Comparison of ENCODE assay signal across 15 cellular contexts in genomic region chr1:230147253-230148193, GRCh38.
A peak's percentile ranks its signal among the peaks of the same experiment; 100 is the strongest.
DNase-seq lines count a peak whose midpoint lies in the region; ATAC-seq and TF ChIP-seq lines count a peak whose summit lies in the region.
"Had no signal": no experiment of that assay in that cellular context is flagged by ENCODE, and none has a peak within 500 bp of the region (broad histone marks: within the 10 kb centered on the region; RNA-seq: fewer than 3 reads in every experiment).

No MANE protein-coding gene starts in this region.

- peak; percentile 8 to 9 for ATAC-seq in lower lobe of right lung

- H3K4me1 ChIP-seq in breast epithelium (peaks cover 0 to 22% of the 10 kb centered on the region in 2 donors), mammary epithelial cell (ENCODE audit: insufficient read depth, low read length) (no peaks in the 10 kb centered on the region), ascending aorta (peaks cover 16 to 49% of the 10 kb centered on the region in 2 donors), lower lobe of right lung (peaks cover 36% of the 10 kb centered on the region), thyroid gland (peaks cover 22 to 34% of the 10 kb centered on the region in 2 donors), SJCRH30 (peaks cover 28% of the 10 kb centered on the region)
- H3K4me1 ChIP-seq: colonic mucosa had no signal

- H3K4me3 ChIP-seq in breast epithelium (no peak overlapping the region), mammary epithelial cell (replicated peaks in 1 of 3; ENCODE audit: insufficient read depth in 1 of 3, low read depth in 2 of 3, low read length in 3 of 3) (no peak overlapping the region), ascending aorta (peak overlapping the region in 1 of 2 donors; percentile 20), lower lobe of right lung (no peak overlapping the region), thyroid gland (replicated peaks in 1 of 3) (no peak overlapping the region), SJCRH30 (no peak overlapping the region)
- H3K4me3 ChIP-seq: colonic mucosa had no signal

- dilution Hi-C loops in mammary epithelial cell (cut with HindIII; ENCODE audit: low sequenced_read_pairs) = no loop called here

- H3K27me3 ChIP-seq in breast epithelium = no peaks in the 10 kb centered on the region
- H3K27me3 ChIP-seq in mammary epithelial cell (ENCODE audit: insufficient read depth, low read length) = no peaks in the 10 kb centered on the region
- no peaks in the 10 kb centered on the region for H3K27me3 ChIP-seq in ascending aorta
- H3K27me3 ChIP-seq in lower lobe of right lung (ENCODE audit: low read depth) = no peaks in the 10 kb centered on the region
- H3K27me3 ChIP-seq in thyroid gland = no peaks in the 10 kb centered on the region
- H3K27me3 ChIP-seq in SJCRH30 = no peaks in the 10 kb centered on the region
- H3K27me3 ChIP-seq: colonic mucosa had no signal

- intact Hi-C loops in breast epithelium (cut with DNase I; ENCODE audit: low total_unique reads) = no loop called here
- intact Hi-C loops in mammary epithelial cell (cut with micrococcal nuclease) = no loop called here
- intact Hi-C loops in ascending aorta (cut with DNase I) = no loop called here
- intact Hi-C loops in lower lobe of right lung (cut with DNase I) = no loop called here
- intact Hi-C loops in thyroid gland (cut with DNase I) = no loop called here

- TF ChIP-seq POLR2A in breast epithelium (IDR thresholded peaks at IDR 0.05) (no peak), thyroid gland (IDR thresholded peaks at IDR 0.05) (no peak)

- in situ Hi-C loops in mammary epithelial cell (cut with MboI; ENCODE audit: low sequenced_read_pairs in 2 of 2) = no loop called here

- H3K9ac ChIP-seq in mammary epithelial cell (ENCODE audit: insufficient read depth, low read length) = no peak overlapping the region

- DNase-seq in breast epithelium (ENCODE audit: low spot score in 2 of 2) (no peak), mammary epithelial cell (no peak), ascending aorta (ENCODE audit: low spot score in 2 of 2) (no peak), lower lobe of right lung (no peak), thyroid gland (peak; percentile 57 to 65), cerebellar cortex (ENCODE audit: low spot score) (no peak), A172 (ENCODE audit: low spot score) (no peak), SJCRH30 (no peak)
- DNase-seq: activated CD8-positive, alpha-beta memory T cell treated with anti-CD3 and anti-CD28 coated beads, Interleukin-2, amount 50 U/mL, for 4 hours; activated naive CD8-positive, alpha-beta T cell treated with anti-CD3 and anti-CD28 coated beads, Interleukin-2, amount 10 ng/mL, durations not matched to agents 7 days and 5 days; colonic mucosa; head of caudate nucleus; NCI-H1092 treated with DMSO at 0.1 percent for 48 hours; stimulated activated CD4-positive, alpha-beta T cell treated with anti-CD3 and anti-CD28 coated beads, Interleukin-2, amount 100 ng/mL, for 48 hours; WERI-Rb-1 had no signal

- peak overlapping the region; percentile 14 to 40 for H3K27ac ChIP-seq in breast epithelium
- H3K27ac ChIP-seq in mammary epithelial cell (ENCODE audit: insufficient read depth, low read depth, low read length) = no peak overlapping the region
- H3K27ac ChIP-seq in ascending aorta = peak overlapping the region; percentile 67 to 69
- H3K27ac ChIP-seq in lower lobe of right lung = no peak overlapping the region
- peak overlapping the region; percentile 9 to 54 (median 51) for H3K27ac ChIP-seq in thyroid gland
- no peak overlapping the region for H3K27ac ChIP-seq in SJCRH30
- H3K27ac ChIP-seq: colonic mucosa, WERI-Rb-1 had no signal

- no peaks in the 10 kb centered on the region for H4K20me1 ChIP-seq in mammary epithelial cell (ENCODE audit: insufficient read depth, low read length)

- no peak overlapping the region for H2AFZ ChIP-seq in mammary epithelial cell (ENCODE audit: low read depth, low read length)

- no peaks in the 10 kb centered on the region for H3K9me3 ChIP-seq in breast epithelium
- H3K9me3 ChIP-seq in mammary epithelial cell (replicated peaks; ENCODE audit: insufficient read depth, low read length) = no peaks in the 10 kb centered on the region
- no peaks in the 10 kb centered on the region for H3K9me3 ChIP-seq in ascending aorta
- H3K9me3 ChIP-seq in lower lobe of right lung = no peaks in the 10 kb centered on the region
- H3K9me3 ChIP-seq in thyroid gland = no peaks in the 10 kb centered on the region
- no peaks in the 10 kb centered on the region for H3K9me3 ChIP-seq in SJCRH30 (replicated peaks)
- H3K9me3 ChIP-seq: colonic mucosa had no signal

- H3K79me2 ChIP-seq in mammary epithelial cell (ENCODE audit: insufficient read depth, low read length) = peaks cover 99% of the 10 kb centered on the region

- H3K4me2 ChIP-seq in mammary epithelial cell (ENCODE audit: insufficient read depth, low read depth, low read length) = no peak overlapping the region

- H3K36me3 ChIP-seq in breast epithelium (no peaks in the 10 kb centered on the region), mammary epithelial cell (ENCODE audit: insufficient read depth, low read length) (no peaks in the 10 kb centered on the region), ascending aorta (no peaks in the 10 kb centered on the region), lower lobe of right lung (no peaks in the 10 kb centered on the region), thyroid gland (no peaks in the 10 kb centered on the region), SJCRH30 (peaks cover 2% of the 10 kb centered on the region; the same call in 1 of the 2 replicates)
- H3K36me3 ChIP-seq: colonic mucosa, WERI-Rb-1 had no signal

- WGBS in mammary epithelial cell (ENCODE audit: low coverage, missing lambda C conversion rate) = 50% methylated on average over 13 of the region's 19 CpGs
- WGBS in thyroid gland, 2 donors = 65 to 72% methylated on average over 18 to 19 of the region's 19 CpGs

- TF ChIP-seq CTCF in breast epithelium (IDR thresholded peaks at IDR 0.05) (no peak), mammary epithelial cell (conservative IDR thresholded peaks at IDR 0.05 in 1 of 2, IDR thresholded peaks at IDR 0.05 in 1 of 2; ENCODE audit: extremely low read depth in 1 of 2, insufficient read depth in 1 of 2, low read depth in 1 of 2, low read length in 2 of 2) (no peak), ascending aorta (IDR thresholded peaks at IDR 0.05) (no peak), lower lobe of right lung (IDR thresholded peaks at IDR 0.05) (no peak), thyroid gland (IDR thresholded peaks at IDR 0.05) (no peak)

- no TSS peak for BruUV-seq in mammary epithelial cell (replicated peaks; lab: Mats Ljungman, UMichigan)

- CTCF ChIA-PET in mammary epithelial cell (lab: Charles Lee; ENCODE audit: low non-redundant PET) = no interaction called here

Comparison
In these comparisons a context has a peak if more than half of its experiments do, and no peak if none do; other contexts are left out.
1. H3K27ac ChIP-seq: peak in breast epithelium (2 of 2), ascending aorta (2 of 2) and thyroid gland (3 of 3); none in mammary epithelial cell (single experiment), lower lobe of right lung (single experiment) and SJCRH30 (single experiment).
2. DNase-seq: peak in thyroid gland (2 of 2); none in breast epithelium (0 of 2), mammary epithelial cell (single experiment), ascending aorta (0 of 2), lower lobe of right lung (single experiment), cerebellar cortex (single experiment), A172 (single experiment) and SJCRH30 (0 of 2).